In the genomic region with DNA sequence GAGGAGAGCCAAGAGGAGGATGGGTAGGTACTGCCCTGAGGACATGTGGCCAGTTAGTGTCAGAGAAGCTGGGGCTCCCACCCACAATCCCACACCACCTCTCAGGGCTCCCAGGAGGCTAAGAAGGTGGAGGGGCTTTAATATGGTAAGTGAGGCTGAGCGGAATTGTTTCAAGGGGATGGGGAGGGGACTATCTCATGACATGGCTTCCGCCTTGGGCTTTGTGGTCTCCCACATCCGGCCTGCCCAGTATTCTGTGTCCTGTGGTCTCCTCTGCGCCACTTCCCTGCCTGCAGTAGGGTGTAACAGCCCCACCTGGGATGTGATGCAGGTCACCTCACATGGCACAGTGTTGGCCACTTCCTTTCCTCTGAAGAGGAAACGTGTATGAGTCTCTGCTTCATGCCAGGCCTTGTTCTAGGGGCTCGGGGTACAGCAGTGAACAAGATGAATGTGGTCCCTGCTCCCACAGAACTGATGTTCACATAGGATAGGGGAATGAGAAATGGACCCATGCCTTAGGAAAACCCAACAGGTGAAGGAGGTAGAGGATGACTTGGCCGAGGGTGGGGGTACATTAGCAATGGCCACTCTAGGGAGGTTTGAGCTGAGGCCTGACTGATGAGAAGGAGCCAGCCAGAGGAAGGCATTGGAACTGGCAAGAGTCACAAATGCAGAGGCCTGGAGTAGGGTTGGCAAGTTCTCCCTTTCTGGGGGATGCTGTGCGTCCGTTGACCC, we compare ENCODE assay signal across 8 cellular contexts. TPM values are rescaled to one million over a fixed set of nuclear protein-coding genes. Genes with fewer than 3 reads are reported as not detected.
DNase-seq lines count a peak whose midpoint lies in the region; ATAC-seq lines count a peak whose summit lies in the region.

No MANE protein-coding gene starts in this region.

- H3K36me3 Mint-ChIP-seq in activated naive CD8-positive, alpha-beta T cell = peaks cover 2% of the 10 kb centered on the region

- peak overlapping the region; percentile 63 for H3K4me3 Mint-ChIP-seq in activated naive CD8-positive, alpha-beta T cell

- peak overlapping the region; percentile 81 for H3K27ac Mint-ChIP-seq in activated naive CD8-positive, alpha-beta T cell

- ATAC-seq in GM21529 (IDR thresholded peaks at IDR 0.05; ENCODE audit: unreplicated experiment) (peak; percentile 49), HG03520 (IDR thresholded peaks at IDR 0.05; ENCODE audit: unreplicated experiment) (no peak)

- H3K9me3 Mint-ChIP-seq in activated naive CD8-positive, alpha-beta T cell (ENCODE audit: low read depth) = peaks cover 4% of the 10 kb centered on the region

- DNase-seq in T follicular helper cell (ENCODE audit: low read depth) (peak; percentile 54), SIG-M5 treated with dmso at 0.1 percent for 504 hours (lab: John Stamatoyannopoulos, UW; ENCODE audit: unreplicated experiment) (no peak), EL (no peak), mesenteric fat pad (ENCODE audit: low spot score) (no peak)
- DNase-seq in stimulated activated CD8-positive, alpha-beta memory T cell treated with anti-CD3 and anti-CD28 coated beads, Interleukin-12 subunit alpha, Interleukin-12 subunit beta, amount 100 ng/mL, for 1 hour (ENCODE audit: low read depth) = peak; percentile 49

- no peaks in the 10 kb centered on the region for H3K27me3 Mint-ChIP-seq in activated naive CD8-positive, alpha-beta T cell

- H3K4me1 Mint-ChIP-seq in activated naive CD8-positive, alpha-beta T cell (ENCODE audit: low read depth) = peaks cover 26% of the 10 kb centered on the region

RNA-seq across cellular contexts. Expression of a gene that starts 3.2 kb away (rescaled TPM):
- 17.9 TPM for total RNA-seq in mesenteric fat pad

RNA-seq across cellular contexts. Expression of a gene that starts 14.2 kb away (rescaled TPM):
- total RNA-seq in mesenteric fat pad = 41.5 TPM

RNA-seq across cellular contexts. Expression of a gene that starts 18.4 kb away (rescaled TPM):
- total RNA-seq in mesenteric fat pad = 208 TPM

Comparison
In these comparisons a context has a peak if more than half of its experiments do, and no peak if none do; other contexts are left out.
1. DNase-seq: peak in T follicular helper cell (single experiment) and stimulated activated CD8-positive, alpha-beta memory T cell treated with anti-CD3 and anti-CD28 coated beads, Interleukin-12 subunit alpha, Interleukin-12 subunit beta, amount 100 ng/mL, for 1 hour (single experiment); none in SIG-M5 treated with dmso at 0.1 percent for 504 hours (single experiment), EL (single experiment) and mesenteric fat pad (single experiment).